19 cellular contexts compared by ENCODE assay signal in the genomic region with DNA sequence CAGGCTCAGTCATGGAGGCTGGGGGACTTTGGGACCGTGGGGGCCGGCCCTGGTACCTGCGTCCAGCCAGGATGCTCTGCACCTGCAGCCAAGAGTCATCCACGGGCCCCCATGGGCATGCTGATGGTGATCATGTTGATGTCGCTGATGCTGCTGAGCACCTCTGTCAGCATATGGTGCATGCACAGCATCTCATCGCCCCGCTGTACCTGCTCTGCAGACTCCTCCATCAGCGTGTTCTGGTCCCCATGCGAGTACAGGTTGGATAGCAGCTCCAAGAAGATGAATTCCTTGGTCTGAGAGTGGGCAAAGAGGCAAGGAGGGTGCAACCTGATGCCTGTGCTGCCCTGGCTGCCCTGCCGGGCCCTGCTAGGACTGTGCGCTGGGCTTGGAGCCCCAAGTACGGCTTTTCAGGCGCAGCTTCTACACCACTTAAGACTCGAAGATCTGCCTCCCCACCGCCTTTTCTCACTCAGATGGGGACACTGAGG. TPM values are rescaled to one million over a fixed set of nuclear protein-coding genes. Genes with fewer than 3 reads are reported as not detected.
DNase-seq lines count a peak whose midpoint lies in the region; ATAC-seq and TF ChIP-seq lines count a peak whose summit lies in the region.
"Had no signal": no experiment of that assay in that cellular context is flagged by ENCODE, and none has a peak within 500 bp of the region (broad histone marks: within the 10 kb centered on the region; RNA-seq: fewer than 3 reads in every experiment).

No MANE protein-coding gene starts in this region.

- ATAC-seq in SK-N-SH treated with all-trans-retinoic acid at 6 μM for 48 hours = peak; percentile 8
- ATAC-seq in right cardiac atrium = no peak
- no peak for ATAC-seq in Right ventricle myocardium superior (ENCODE audit: poor library complexity)
- ATAC-seq: GM23338, K562 had no signal

- H3K79me2 ChIP-seq in SK-N-SH (ENCODE audit: insufficient read depth) = peaks cover 18% of the 10 kb centered on the region; the same call in 1 of the 2 replicates

- no peak overlapping the region for H3K4me3 ChIP-seq in SK-N-SH (ENCODE audit: low read depth in 2 of 2, low read length in 1 of 2)
- no peak overlapping the region for H3K4me3 ChIP-seq in right cardiac atrium (ENCODE audit: low read length)
- no peak overlapping the region for H3K4me3 ChIP-seq in endodermal cell (ENCODE audit: low read length)
- H3K4me3 ChIP-seq: GM23338, K562 had no signal

- H3K27me3 Mint-ChIP-seq in endodermal cell (ENCODE audit: insufficient read depth) = no peaks in the 10 kb centered on the region
- no peaks in the 10 kb centered on the region for H3K27me3 Mint-ChIP-seq in osteocyte (ENCODE audit: unreplicated experiment)
- H3K27me3 Mint-ChIP-seq: B cell; CD4-positive, alpha-beta T cell had no signal

- no peak for TF ChIP-seq CTCF in SK-N-SH (IDR thresholded peaks at IDR 0.05)
- no peak for TF ChIP-seq CTCF in endodermal cell (conservative IDR thresholded peaks at IDR 0.05)
- TF ChIP-seq CTCF in osteocyte (IDR thresholded peaks at IDR 0.05) = no peak

- TF ChIP-seq EP300 in SK-N-SH (IDR thresholded peaks at IDR 0.05; ENCODE audit: borderline replicate concordance in 1 of 2, low read depth in 1 of 2, low read length in 1 of 2) = no peak

- H3K4me1 Mint-ChIP-seq in endodermal cell = peaks cover 13% of the 10 kb centered on the region
- peaks cover 11% of the 10 kb centered on the region for H3K4me1 Mint-ChIP-seq in osteocyte (ENCODE audit: unreplicated experiment)

- CTCF ChIA-PET in SK-N-SH (lab: Yijun Ruan, JAX) = no interaction called here

- H3K9me3 Mint-ChIP-seq in endodermal cell (peaks cover 2% of the 10 kb centered on the region), osteocyte (ENCODE audit: unreplicated experiment) (no peaks in the 10 kb centered on the region)
- H3K9me3 Mint-ChIP-seq: CD4-positive, alpha-beta T cell; GM23338 had no signal

- peaks cover 34% of the 10 kb centered on the region for H3F3A ChIP-seq in SK-N-SH (replicated peaks; ENCODE audit: insufficient read depth)

- TF ChIP-seq RAD21 in SK-N-SH (IDR thresholded peaks at IDR 0.05; ENCODE audit: low read length) = no peak

- H3K27me3 ChIP-seq in SK-N-SH (ENCODE audit: insufficient read depth) (no peaks in the 10 kb centered on the region), right cardiac atrium (ENCODE audit: control insufficient read depth, insufficient read depth) (no peaks in the 10 kb centered on the region), endodermal cell (ENCODE audit: control insufficient read depth, insufficient read depth, low read length, poor library complexity, severe bottlenecking) (no peaks in the 10 kb centered on the region)

- H3K4me3 Mint-ChIP-seq in endodermal cell (no peak overlapping the region), osteocyte (ENCODE audit: unreplicated experiment) (no peak overlapping the region)
- H3K4me3 Mint-ChIP-seq: B cell; CD4-positive, alpha-beta T cell; GM23338 had no signal

- POLR2A ChIA-PET in SK-N-SH (lab: Yijun Ruan, JAX) = no interaction called here

- H3K27ac ChIP-seq in SK-N-SH (ENCODE audit: low read depth in 2 of 2, low read length in 1 of 2) = no peak overlapping the region
- no peak overlapping the region for H3K27ac ChIP-seq in right cardiac atrium (ENCODE audit: low read length)
- H3K27ac ChIP-seq in endodermal cell (ENCODE audit: low read depth, low read length) = no peak overlapping the region
- H3K27ac ChIP-seq: 22Rv1 had no signal

- no peak overlapping the region for H3K27ac Mint-ChIP-seq in endodermal cell
- no peak overlapping the region for H3K27ac Mint-ChIP-seq in osteocyte (ENCODE audit: unreplicated experiment)
- H3K27ac Mint-ChIP-seq: B cell; CD4-positive, alpha-beta T cell; GM23338 had no signal

- H3K4me2 ChIP-seq in SK-N-SH = no peak overlapping the region
- H3K4me2 ChIP-seq: GM23338 had no signal

- no peak overlapping the region for H3K9ac ChIP-seq in SK-N-SH
- no peak overlapping the region for H3K9ac ChIP-seq in endodermal cell (ENCODE audit: extremely low read depth, low read length, poor library complexity, severe bottlenecking)

- H3K36me3 ChIP-seq in SK-N-SH (replicated peaks in 1 of 2; ENCODE audit: control insufficient read depth in 1 of 2, insufficient read depth in 2 of 2, low read length in 1 of 2) (peaks cover 21 to 30% of the 10 kb centered on the region in 2 experiments), endodermal cell (ENCODE audit: control insufficient read depth, insufficient read depth, low read length) (peaks cover 41% of the 10 kb centered on the region)

- H3K36me3 Mint-ChIP-seq in endodermal cell (ENCODE audit: low read depth) (peaks cover 52% of the 10 kb centered on the region), osteocyte (ENCODE audit: unreplicated experiment) (peaks cover 30% of the 10 kb centered on the region)

- no peaks in the 10 kb centered on the region for H3K9me2 ChIP-seq in SK-N-SH

- 96% methylated on average over 10 of the region's 15 CpGs for WGBS in SK-N-SH (ENCODE audit: low lambda C conversion rate)
- WGBS in right cardiac atrium = 92% methylated on average over 15 of the region's 15 CpGs
- 91 to 93% methylated on average over 10 to 15 of the region's 15 CpGs for WGBS in endodermal cell (ENCODE audit: insufficient coverage in 1 of 2, insufficient read length in 1 of 2), 2 experiments

- H2AFZ ChIP-seq in SK-N-SH (ENCODE audit: low read depth) = no peak overlapping the region
- H2AFZ ChIP-seq: GM23338 had no signal

- peaks cover 32% of the 10 kb centered on the region for H4K20me1 ChIP-seq in SK-N-SH (ENCODE audit: insufficient read depth)

- intact Hi-C loops in right cardiac atrium (cut with DNase I) (loop anchor here in 1 of 4 donors (10.0 kb wide), 1 partner anchor 272 kb away; a partner anchor contains a TSS), Right ventricle myocardium superior (cut with DNase I) (no loop called here)

- DNase-seq in SK-N-SH (no peak), right cardiac atrium (peak in 2 of 3 donors; percentile 44 to 47), Right ventricle myocardium superior (no peak), endodermal cell (peak; percentile 47), osteocyte (ENCODE audit: extremely low spot score, unreplicated experiment) (peak; percentile 71), germinal center (ENCODE audit: low spot score) (no peak), GM03348 (ENCODE audit: low spot score) (no peak)
- DNase-seq: CD4-positive, alpha-beta T cell; NCI-H1694 treated with DMSO at 0.1 percent for 48 hours; NCI-H2107; NCI-H510A; NCI-H748 treated with DMSO at 0.1 percent for 48 hours; NK-92 treated with Interleukin-12 subunit alpha and Interleukin-12 subunit beta, amount 100 ng/mL, for 24 hours; SHP77 treated with DMSO at 0.1 percent for 48 hours had no signal

- H3K4me1 ChIP-seq in SK-N-SH (ENCODE audit: control insufficient read depth in 1 of 2, insufficient read depth in 2 of 2, low read depth in 1 of 2, low read length in 1 of 2) (peaks cover 0 to 15% of the 10 kb centered on the region in 2 experiments; a peak in 2 of 4 replicates), right cardiac atrium (ENCODE audit: control insufficient read depth, insufficient read depth, low read length) (no peaks in the 10 kb centered on the region), endodermal cell (ENCODE audit: control insufficient read depth, insufficient read depth, low read length) (no peaks in the 10 kb centered on the region)

- H3K9me3 ChIP-seq in SK-N-SH (no peaks in the 10 kb centered on the region), right cardiac atrium (ENCODE audit: control insufficient read depth, low read length) (no peaks in the 10 kb centered on the region), endodermal cell (ENCODE audit: control insufficient read depth, low read length) (no peaks in the 10 kb centered on the region)

TF ChIP-seq in SK-N-SH treated with all-trans-retinoic acid at 6 μM for 48 hours, 23 proteins besides CTCF, POLR2A, EP300 and RAD21 (continues in another document):
- no peak for TF ChIP-seq RARB (CRISPR knock-in tag; IDR thresholded peaks at IDR 0.05)

TF ChIP-seq in SK-N-SH, 30 proteins besides CTCF, POLR2A, EP300 and RAD21:
- TF ChIP-seq GATA2 (CRISPR knock-in tag; IDR thresholded peaks at IDR 0.05) = no peak
- no peak for TF ChIP-seq YY1 (IDR thresholded peaks at IDR 0.05; ENCODE audit: low read depth)
- no peak for TF ChIP-seq FOXJ3 (CRISPR knock-in tag; IDR thresholded peaks at IDR 0.05)
- TF ChIP-seq SMC3 (IDR thresholded peaks at IDR 0.05; ENCODE audit: low read depth, low read length) = no peak
- no peak for TF ChIP-seq SIN3A (IDR thresholded peaks at IDR 0.05; ENCODE audit: borderline replicate concordance, low read depth, low read length)
- TF ChIP-seq EZH2phosphoT487 (IDR thresholded peaks at IDR 0.05; ENCODE audit: borderline replicate concordance, low read depth) = no peak
- no peak for TF ChIP-seq JUND (IDR thresholded peaks at IDR 0.05)
- no peak for TF ChIP-seq POLR2AphosphoS5 (IDR thresholded peaks at IDR 0.05; ENCODE audit: low read depth, low read length)
- no peak for TF ChIP-seq NFIC (IDR thresholded peaks at IDR 0.05; ENCODE audit: borderline replicate concordance)

RNA-seq across cellular contexts. Expression of a gene that starts 7.2 kb away (rescaled TPM):
- polyA plus RNA-seq in SK-N-SH (2012; rRNA removed) (8,662 and 9,168 TPM in 2 replicates), right cardiac atrium (1,832 TPM)
- polyA plus RNA-seq in SK-N-SH (2012; cell fraction: cytosol; rRNA removed) = 12,330 and 13,920 TPM in 2 replicates
- 1,411 and 1,629 TPM in 2 replicates for polyA plus RNA-seq in SK-N-SH (2012; cell fraction: nucleus; rRNA removed)
- total RNA-seq in right cardiac atrium (100 to 1,000 TPM; 749 to 949 (median 824) TPM), Right ventricle myocardium superior (707 TPM), endodermal cell (1,000 to 10,000 TPM; 1,918 to 2,023 TPM), osteocyte (1,272 and 1,309 TPM in 2 replicates)
- 2,836 TPM for polyA plus RNA-seq in endodermal cell (2013, experiment 1 of 2)
- 2,786 TPM for polyA plus RNA-seq in endodermal cell (2013, experiment 2 of 2)

Comparison
In these comparisons a context has a peak if more than half of its experiments do, and no peak if none do; other contexts are left out.
1. DNase-seq: peak in right cardiac atrium (2 of 3), endodermal cell (single experiment) and osteocyte (single experiment); none in SK-N-SH (single experiment), Right ventricle myocardium superior (single experiment), germinal center (single experiment) and GM03348 (single experiment).